Comparison of ENCODE assay signal across 1 cellular context in the genomic region with DNA sequence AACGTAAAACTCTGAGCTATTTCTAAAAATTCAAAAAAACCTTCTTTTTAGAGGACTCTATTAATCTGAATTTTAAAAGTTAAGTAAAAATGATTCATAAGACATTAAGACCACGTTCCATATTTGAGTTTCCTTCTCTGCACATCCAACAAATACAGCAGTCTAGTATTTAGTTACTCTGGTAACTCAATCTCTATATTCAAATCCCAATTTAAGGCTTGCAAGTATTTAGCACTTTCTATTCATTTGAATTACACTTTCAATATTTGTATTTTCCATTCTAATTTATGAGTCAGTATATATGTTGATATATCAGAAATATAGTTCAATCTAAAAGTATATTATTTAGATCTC.
TF ChIP-seq lines count a peak whose summit lies in the region.

No MANE protein-coding gene starts in this region.

TF ChIP-seq in HepG2, 621 proteins besides CTCF, POLR2A, EP300 and RAD21 (continued from another document):
- TF ChIP-seq, protein P1, sequence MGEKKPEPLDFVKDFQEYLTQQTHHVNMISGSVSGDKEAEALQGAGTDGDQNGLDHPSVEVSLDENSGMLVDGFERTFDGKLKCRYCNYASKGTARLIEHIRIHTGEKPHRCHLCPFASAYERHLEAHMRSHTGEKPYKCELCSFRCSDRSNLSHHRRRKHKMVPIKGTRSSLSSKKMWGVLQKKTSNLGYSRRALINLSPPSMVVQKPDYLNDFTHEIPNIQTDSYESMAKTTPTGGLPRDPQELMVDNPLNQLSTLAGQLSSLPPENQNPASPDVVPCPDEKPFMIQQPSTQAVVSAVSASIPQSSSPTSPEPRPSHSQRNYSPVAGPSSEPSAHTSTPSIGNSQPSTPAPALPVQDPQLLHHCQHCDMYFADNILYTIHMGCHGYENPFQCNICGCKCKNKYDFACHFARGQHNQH (CRISPR knock-in tag; IDR thresholded peaks at IDR 0.05), result no peak
- TF ChIP-seq LCORL (IDR thresholded peaks at IDR 0.05), result no peak
- no peak for TF ChIP-seq LCORL (CRISPR knock-in tag; IDR thresholded peaks at IDR 0.05)
- no peak for TF ChIP-seq ZNF563 (CRISPR knock-in tag; IDR thresholded peaks at IDR 0.05)
- no peak for TF ChIP-seq ZSCAN30 (CRISPR knock-in tag; IDR thresholded peaks at IDR 0.05)
- no peak for TF ChIP-seq ZKSCAN1 (IDR thresholded peaks at IDR 0.05; ENCODE audit: low read length)
- no peak for TF ChIP-seq ZBTB20 (CRISPR knock-in tag; IDR thresholded peaks at IDR 0.05; ENCODE audit: borderline replicate concordance, low read depth)
